12 cellular contexts compared by ENCODE assay signal in genomic region chr1:99662581-99663208, GRCh38. TPM values are rescaled to one million over a fixed set of nuclear protein-coding genes. Genes with fewer than 3 reads are reported as not detected.
DNase-seq lines count a peak whose midpoint lies in the region; ATAC-seq, FAIRE-seq and TF ChIP-seq lines count a peak whose summit lies in the region.
"Had no signal": no experiment of that assay in that cellular context is flagged by ENCODE, and none has a peak within 500 bp of the region (broad histone marks: within the 10 kb centered on the region; RNA-seq: fewer than 3 reads in every experiment).

No MANE protein-coding gene starts in this region.

- POLR2A ChIA-PET in naive thymus-derived CD8-positive, alpha-beta T cell (lab: Charles Lee) = no interaction called here

- no peak overlapping the region for H3K4me3 Mint-ChIP-seq in naive thymus-derived CD8-positive, alpha-beta T cell
- H3K4me3 Mint-ChIP-seq: HFFc6, naive B cell had no signal

- H3K36me3 ChIP-seq in bronchial epithelial cell (ENCODE audit: control insufficient read depth, insufficient read depth, low read length) = no peaks in the 10 kb centered on the region

- no peak for FAIRE-seq in bronchial epithelial cell (lab: Jason Lieb, UNC)

- ATAC-seq in left lobe of liver (peak; percentile 55), HG02973 (IDR thresholded peaks at IDR 0.05; ENCODE audit: unreplicated experiment) (no peak), GM21367 (IDR thresholded peaks at IDR 0.05; ENCODE audit: unreplicated experiment) (no peak)
- no peak for ATAC-seq in naive thymus-derived CD8-positive, alpha-beta T cell

- peaks cover 0 to 14% (median 9%) of the 10 kb centered on the region in 5 donors for H3K27me3 Mint-ChIP-seq in naive thymus-derived CD8-positive, alpha-beta T cell

- DNase-seq in GM04503 (ENCODE audit: low read depth) (peak; percentile 97), bronchial epithelial cell (ENCODE audit: low read depth) (peak; percentile 57), left lobe of liver (ENCODE audit: low spot score) (no peak), GM19240 (ENCODE audit: insufficient read length, low spot score) (no peak)
- DNase-seq in naive thymus-derived CD8-positive, alpha-beta T cell = no peak
- DNase-seq: HFFc6, naive B cell, T-helper 2 cell had no signal

- H3K4me3 ChIP-seq in bronchial epithelial cell (ENCODE audit: low read depth, low read length) = no peak overlapping the region
- no peak overlapping the region for H3K4me3 ChIP-seq in skin epidermis

- no peaks in the 10 kb centered on the region for H3K4me1 Mint-ChIP-seq in naive thymus-derived CD8-positive, alpha-beta T cell
- H3K4me1 Mint-ChIP-seq: naive B cell had no signal

- no peaks in the 10 kb centered on the region for H3K36me3 Mint-ChIP-seq in naive thymus-derived CD8-positive, alpha-beta T cell
- H3K36me3 Mint-ChIP-seq: naive B cell had no signal

- no peak overlapping the region for H3K27ac Mint-ChIP-seq in naive thymus-derived CD8-positive, alpha-beta T cell
- H3K27ac Mint-ChIP-seq: HFFc6 had no signal

- no peak for TF ChIP-seq CTCF in bronchial epithelial cell (IDR thresholded peaks at IDR 0.05; ENCODE audit: insufficient read depth, low read length, severe bottlenecking)

- H3K27ac ChIP-seq in skin epidermis = peak overlapping the region in 18 of 21 experiments; percentile 0 to 82 (median 60)
- H3K27ac ChIP-seq: epithelial cell of prostate had no signal

- H3K27me3 ChIP-seq in bronchial epithelial cell (ENCODE audit: control insufficient read depth, insufficient read depth, low read length) = no peaks in the 10 kb centered on the region

- no peaks in the 10 kb centered on the region for H3K9me3 Mint-ChIP-seq in naive thymus-derived CD8-positive, alpha-beta T cell
- H3K9me3 Mint-ChIP-seq: HFFc6, naive B cell had no signal

RNA-seq across cellular contexts. Expression of gene PALMD, which starts 16.8 kb away (rescaled TPM):
- total RNA-seq in bronchial epithelial cell (1.3 and 4.7 TPM in 2 replicates), left lobe of liver (17.1 TPM)
- total RNA-seq in naive thymus-derived CD8-positive, alpha-beta T cell = not detected
- not detected for polyA plus RNA-seq in naive thymus-derived CD8-positive, alpha-beta T cell
- total RNA-seq: HFFc6 had no signal

Comparison
In these comparisons a context has a peak if more than half of its experiments do, and no peak if none do; other contexts are left out.
1. DNase-seq: peak in GM04503 (single experiment) and bronchial epithelial cell (single experiment); none in left lobe of liver (single experiment), naive thymus-derived CD8-positive, alpha-beta T cell (0 of 10) and GM19240 (single experiment).